In the genomic region with DNA sequence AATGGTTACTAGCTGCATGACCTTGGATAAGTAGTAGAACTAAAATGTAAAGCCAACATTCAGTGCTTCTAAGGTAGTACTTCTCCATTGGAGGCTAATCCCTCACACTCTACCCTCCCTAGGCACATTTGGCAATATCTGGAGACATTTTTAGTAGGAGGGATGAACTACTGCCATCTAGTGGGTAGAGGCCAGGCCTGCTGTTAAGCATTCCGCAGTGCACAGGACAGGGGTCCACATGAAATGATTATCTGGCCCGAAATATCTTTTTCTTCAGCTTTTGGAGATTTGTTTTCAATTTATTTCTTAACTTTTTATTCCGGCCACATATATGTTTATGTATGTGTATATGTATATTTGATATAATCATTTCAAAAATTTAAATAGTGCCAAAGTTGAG, we compare ENCODE assay signal across 10 cellular contexts. TPM values are rescaled to one million over a fixed set of nuclear protein-coding genes. Genes with fewer than 3 reads are reported as not detected.
DNase-seq lines count a peak whose midpoint lies in the region; ATAC-seq and TF ChIP-seq lines count a peak whose summit lies in the region.
"Had no signal": no experiment of that assay in that cellular context is flagged by ENCODE, and none has a peak within 500 bp of the region (broad histone marks: within the 10 kb centered on the region; RNA-seq: fewer than 3 reads in every experiment).

No MANE protein-coding gene starts in this region.

- no peak overlapping the region for H3K9ac ChIP-seq in mesendoderm (ENCODE audit: low read length)

- H3K4me1 ChIP-seq in mesendoderm (ENCODE audit: control insufficient read depth, low read depth, low read length) (no peaks in the 10 kb centered on the region), gastrocnemius medialis (no peaks in the 10 kb centered on the region)

- no peak overlapping the region for H3K4me2 ChIP-seq in mesendoderm (ENCODE audit: low read length)

- no peaks in the 10 kb centered on the region for H3K79me1 ChIP-seq in mesendoderm (ENCODE audit: low read length)

- no peak overlapping the region for H3K23ac ChIP-seq in mesendoderm (ENCODE audit: low read length)

- no peak overlapping the region for H2BK120ac ChIP-seq in mesendoderm (ENCODE audit: low read depth, low read length)

- H2AK5ac ChIP-seq in mesendoderm (ENCODE audit: low read length) = no peak overlapping the region

- H3K4me3 ChIP-seq in LNCaP clone FGC (ENCODE audit: low read depth, low read length) (no peak overlapping the region), astrocyte of the spinal cord (ENCODE audit: low read depth, low read length) (no peak overlapping the region), mesendoderm (ENCODE audit: low read length) (no peak overlapping the region), gastrocnemius medialis (no peak overlapping the region)

- H3K27ac ChIP-seq in mesendoderm (ENCODE audit: low read depth, low read length) (no peak overlapping the region), gastrocnemius medialis (no peak overlapping the region)
- H3K27ac ChIP-seq: neutrophil had no signal

- no CpG with 5 or more reads among the region's 3 CpGs for WGBS in mesendoderm (ENCODE audit: extremely low coverage, insufficient coverage, low lambda C conversion rate)

- H3K9me3 ChIP-seq in gastrocnemius medialis = no peaks in the 10 kb centered on the region
- H3K9me3 ChIP-seq: neutrophil had no signal

- no peak overlapping the region for H2BK5ac ChIP-seq in mesendoderm (ENCODE audit: low read length)

- no peak overlapping the region for H4K5ac ChIP-seq in mesendoderm (ENCODE audit: low read length)

- H3K27me3 ChIP-seq in mesendoderm (ENCODE audit: insufficient read depth, low read length, poor library complexity) = no peaks in the 10 kb centered on the region
- H3K27me3 ChIP-seq in gastrocnemius medialis = no peaks in the 10 kb centered on the region
- H3K27me3 ChIP-seq: neutrophil had no signal

- no peak overlapping the region for H3K4ac ChIP-seq in mesendoderm (ENCODE audit: low read depth, low read length)

- ATAC-seq in gastrocnemius medialis (no peak), GM21526 (IDR thresholded peaks at IDR 0.05; ENCODE audit: low FRiP score, unreplicated experiment) (no peak), HG02623 (IDR thresholded peaks at IDR 0.05; ENCODE audit: unreplicated experiment) (no peak)

- TF ChIP-seq POLR2A in gastrocnemius medialis (IDR thresholded peaks at IDR 0.05) = no peak

- no peak overlapping the region for H3K56ac ChIP-seq in mesendoderm (ENCODE audit: low read length)

- no peak overlapping the region for H4K8ac ChIP-seq in mesendoderm (ENCODE audit: low read depth, low read length)

- no peak overlapping the region for H2BK15ac ChIP-seq in mesendoderm (replicated peaks; ENCODE audit: low read depth)

- intact Hi-C loops in gastrocnemius medialis (cut with DNase I; ENCODE audit: low total_unique reads) = no loop called here

- H3K79me2 ChIP-seq in mesendoderm (ENCODE audit: control insufficient read depth, insufficient read depth, low read length) = no peaks in the 10 kb centered on the region

- DNase-seq in DMS153 treated with DMSO at 0.1 percent for 48 hours (lab: John Stamatoyannopoulos, UW; ENCODE audit: unreplicated experiment) = peak; percentile 1
- no peak for DNase-seq in DMS153 (lab: John Stamatoyannopoulos, UW)
- DNase-seq in LNCaP clone FGC (ENCODE audit: low read depth) = no peak
- peak; percentile 7 for DNase-seq in astrocyte of the spinal cord (ENCODE audit: low read depth, low spot score)
- peak; percentile 48 for DNase-seq in mesendoderm
- no peak for DNase-seq in gastrocnemius medialis
- DNase-seq: activated B cell treated with CpG ODN at 0.5 μM for 24 hours had no signal

- H3K18ac ChIP-seq in mesendoderm (ENCODE audit: low read length) = no peak overlapping the region

- TF ChIP-seq CTCF in LNCaP clone FGC (IDR thresholded peaks at IDR 0.05; ENCODE audit: control insufficient read depth, extremely low read depth, insufficient read depth) (peak; percentile 66), astrocyte of the spinal cord (IDR thresholded peaks at IDR 0.05; ENCODE audit: low read depth, low read length) (peak; percentile 63), gastrocnemius medialis (IDR thresholded peaks at IDR 0.05 in 4 of 5, conservative IDR thresholded peaks at IDR 0.05 in 1 of 5) (no peak)

- H3K36me3 ChIP-seq in mesendoderm (ENCODE audit: control insufficient read depth, insufficient read depth, low read length) = no peaks in the 10 kb centered on the region
- H3K36me3 ChIP-seq in gastrocnemius medialis = no peaks in the 10 kb centered on the region
- H3K36me3 ChIP-seq: neutrophil had no signal

- in situ Hi-C loops in astrocyte of the spinal cord (cut with HindIII; ENCODE audit: low sequenced_read_pairs) = no loop called here
- in situ Hi-C loops in gastrocnemius medialis (cut with MboI; ENCODE audit: low sequenced_read_pairs in 4 of 4) = no loop called here

RNA-seq across cellular contexts. Expression of a gene that starts 36.0 kb away (rescaled TPM):
- polyA plus RNA-seq in mesendoderm (2013, experiment 1 of 2) = not detected
- not detected for polyA plus RNA-seq in mesendoderm (2013, experiment 2 of 2)
- not detected for total RNA-seq in gastrocnemius medialis
- total RNA-seq: activated B cell treated with CpG ODN at 0.5 μM for 24 hours had no signal

Comparison
In these comparisons a context has a peak if more than half of its experiments do, and no peak if none do; other contexts are left out.
1. DNase-seq: peak in DMS153 treated with DMSO at 0.1 percent for 48 hours (single experiment), astrocyte of the spinal cord (single experiment) and mesendoderm (single experiment); none in DMS153 (single experiment), LNCaP clone FGC (single experiment) and gastrocnemius medialis (0 of 2).
2. CTCF ChIP-seq: peak in LNCaP clone FGC (single experiment) and astrocyte of the spinal cord (single experiment); none in gastrocnemius medialis (0 of 5).